Comparison of ENCODE assay signal across 28 cellular contexts in genomic region chr2:15457868-15458267, GRCh38.
"Had no signal": no experiment of that assay in that cellular context is flagged by ENCODE, and none has a peak within 500 bp of the region (broad histone marks: within the 10 kb centered on the region; RNA-seq: fewer than 3 reads in every experiment).

No MANE protein-coding gene starts in this region.

- H3K9me3 ChIP-seq: ascending aorta, breast epithelium, esophagus muscularis mucosa, gastrocnemius medialis, heart left ventricle had no signal

- H3K27me3 ChIP-seq: ascending aorta, breast epithelium, cardiac muscle cell, dorsolateral prefrontal cortex, esophagus muscularis mucosa, foreskin keratinocyte, gastrocnemius medialis, heart left ventricle had no signal

- ATAC-seq: activated CD4-positive, alpha-beta T cell treated with anti-CD3 and anti-CD28 coated beads for 36 hours; activated naive CD4-positive, alpha-beta T cell treated with anti-CD3 and anti-CD28 coated beads, Interleukin-2, amount 50 U/mL, for 72 hours; activated T-cell treated with anti-CD3 and anti-CD28 coated beads, Interleukin-2, amount 50 U/mL, for 72 hours; foreskin keratinocyte; gastrocnemius medialis; heart left ventricle had no signal

- DNase-seq: activated CD4-positive, alpha-beta memory T cell treated with anti-CD3 and anti-CD28 coated beads for 36 hours; activated CD4-positive, alpha-beta T cell treated with anti-CD3 and anti-CD28 coated beads for 36 hours; activated CD4-positive, alpha-beta T cell treated with anti-CD3 and anti-CD28 coated beads, Interleukin-2, amount 10 ng/mL, durations not matched to agents 24 days and 14 days; activated CD4-positive, CD25-positive, alpha-beta regulatory T cell; activated CD4-positive, CD25-positive, alpha-beta regulatory T cell treated with anti-CD3 and anti-CD28 coated beads, Interleukin-2, amount 50 U/mL, for 72 hours; activated CD8-positive, alpha-beta memory T cell treated with anti-CD3 and anti-CD28 coated beads, Interleukin-2, amount 50 U/mL, for 48 hours; activated gamma-delta T cell; activated naive CD4-positive, alpha-beta T cell; activated naive CD4-positive, alpha-beta T cell treated with anti-CD3 and anti-CD28 coated beads, Interleukin-2, amount 10 ng/mL, durations not matched to agents 7 days and 5 days; activated naive CD8-positive, alpha-beta T cell treated with anti-CD3 and anti-CD28 coated beads, Interleukin-2, amount 10 ng/mL, durations not matched to agents 7 days and 5 days; activated T-cell treated with anti-CD3 and anti-CD28 coated beads for 4 hours; activated T-cell treated with anti-CD3 and anti-CD28 coated beads, Interleukin-2, amount 50 U/mL, for 24 hours; activated T-cell treated with anti-CD3 and anti-CD28 coated beads, Interleukin-2, amount 50 U/mL, for 72 hours; central memory CD4-positive, alpha-beta T cell; dorsolateral prefrontal cortex; effector memory CD4-positive, alpha-beta T cell; endodermal cell; foreskin keratinocyte; gastrocnemius medialis; glutamatergic neuron; heart left ventricle; T-helper 2 cell had no signal

- H3K4me1 ChIP-seq: ascending aorta, breast epithelium, foreskin keratinocyte had no signal

- H3K27ac ChIP-seq: ascending aorta, breast epithelium, cardiac muscle cell, coronary artery, dorsolateral prefrontal cortex, esophagus muscularis mucosa, foreskin keratinocyte, gastrocnemius medialis, heart left ventricle had no signal

- H3K4me3 ChIP-seq: ascending aorta, breast epithelium, cardiac muscle cell, coronary artery, dorsolateral prefrontal cortex, esophagus muscularis mucosa, gastrocnemius medialis, heart left ventricle had no signal
